In genomic region chr5:171484460-171484899, GRCh38 we compare ENCODE assay signal across 8 cellular contexts.
DNase-seq lines count a peak whose midpoint lies in the region; ATAC-seq and TF ChIP-seq lines count a peak whose summit lies in the region.

No MANE protein-coding gene starts in this region.

- H3K9ac ChIP-seq in MM.1S (ENCODE audit: low read length) = no peak overlapping the region

- ATAC-seq in HG02763 (IDR thresholded peaks at IDR 0.05; ENCODE audit: unreplicated experiment) = no peak
- no peak for ATAC-seq in GM19324 (IDR thresholded peaks at IDR 0.05; ENCODE audit: low FRiP score, unreplicated experiment)

- H3K4me2 ChIP-seq in MM.1S (ENCODE audit: low read depth, low read length) = no peak overlapping the region

- DNase-seq in Daoy (ENCODE audit: low read depth) (peak; percentile 32), MM.1S (peak; percentile 22), foreskin fibroblast (peak in 1 of 2 donors; percentile 60), occipital lobe (lab: John Stamatoyannopoulos, UW) (no peak)
- peak; percentile 51 for DNase-seq in activated CD8-positive, alpha-beta memory T cell treated with anti-CD3 and anti-CD28 coated beads, Interleukin-2, amount 50 U/mL, for 4 hours
- DNase-seq in stimulated activated CD4-positive, alpha-beta T cell treated with anti-CD3 and anti-CD28 coated beads, Interleukin-12 subunit alpha, Interleukin-12 subunit beta, amount 100 ng/mL, for 4 hours = peak; percentile 58

- H2AFZ ChIP-seq in MM.1S (ENCODE audit: low read length) = peak overlapping the region; percentile 40; the same call in 1 of the 2 replicates

- no peaks in the 10 kb centered on the region for H3K36me3 ChIP-seq in MM.1S (replicated peaks; ENCODE audit: insufficient read depth, low read length)

- no peaks in the 10 kb centered on the region for H3K4me1 ChIP-seq in MM.1S (ENCODE audit: low read length)

- H3K9me2 ChIP-seq in MM.1S (replicated peaks; ENCODE audit: insufficient read depth, low read length) = no peaks in the 10 kb centered on the region

- H3K79me2 ChIP-seq in MM.1S (ENCODE audit: low read length) = no peaks in the 10 kb centered on the region

- no peak overlapping the region for H3K4me3 ChIP-seq in MM.1S (ENCODE audit: low read length)
- H3K4me3 ChIP-seq in foreskin fibroblast (ENCODE audit: low read depth in 1 of 2, low read length in 2 of 2) = no peak overlapping the region

- H3K27ac ChIP-seq in MM.1S (ENCODE audit: low read length) = no peak overlapping the region

- H3K9me3 ChIP-seq in MM.1S (replicated peaks; ENCODE audit: insufficient read depth, low read length) = no peaks in the 10 kb centered on the region

- no peaks in the 10 kb centered on the region for H3K27me3 ChIP-seq in MM.1S (replicated peaks; ENCODE audit: insufficient read depth, low read length)

- H3F3A ChIP-seq in MM.1S (ENCODE audit: insufficient read depth, low read length) = no peaks in the 10 kb centered on the region

- no peaks in the 10 kb centered on the region for H4K20me1 ChIP-seq in MM.1S (ENCODE audit: insufficient read depth, low read length)

- TF ChIP-seq CTCF in MM.1S (IDR thresholded peaks at IDR 0.05; ENCODE audit: low read length) (peak; percentile 89), foreskin fibroblast (IDR thresholded peaks at IDR 0.05; ENCODE audit: low read depth, low read length) (peak; percentile 76)
